ENCODE assay signal across 31 cellular contexts in the genomic region with DNA sequence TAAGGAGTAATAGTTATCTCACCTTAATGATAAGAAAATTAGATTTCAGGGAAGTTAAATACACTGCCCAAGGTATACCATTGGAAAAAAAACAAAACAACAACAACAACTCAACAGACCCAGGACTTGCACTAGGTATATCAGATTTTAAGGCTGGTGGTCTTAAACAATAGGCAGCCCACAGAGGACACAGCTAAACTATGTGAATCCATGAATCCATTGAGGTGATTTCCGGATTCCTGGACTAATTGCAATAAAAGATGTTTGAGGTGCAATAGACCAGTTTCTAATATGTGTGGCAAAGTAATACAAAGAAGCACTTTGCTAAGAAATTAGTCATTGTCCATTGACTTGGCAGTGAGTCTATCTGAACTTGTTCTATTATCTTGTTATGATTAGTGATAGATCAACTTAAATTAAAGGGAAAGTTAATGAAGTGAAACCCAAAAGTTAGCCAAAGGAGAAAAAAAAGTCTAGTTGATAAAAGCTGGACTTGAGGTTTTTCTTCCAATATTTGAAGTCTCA.
"Had no signal": no experiment of that assay in that cellular context is flagged by ENCODE, and none has a peak within 500 bp of the region (broad histone marks: within the 10 kb centered on the region; RNA-seq: fewer than 3 reads in every experiment).

No MANE protein-coding gene starts in this region.

- ATAC-seq: activated CD4-positive, alpha-beta T cell treated with anti-CD3 and anti-CD28 coated beads for 36 hours; activated CD8-positive, alpha-beta memory T cell treated with anti-CD3 and anti-CD28 coated beads, Interleukin-2, amount 10 ng/mL, durations not matched to agents 7 days and 5 days; activated CD8-positive, alpha-beta T cell treated with anti-CD3 and anti-CD28 coated beads, Interleukin-2, amount 10 ng/mL, durations not matched to agents 7 days and 5 days; activated naive CD8-positive, alpha-beta T cell treated with anti-CD3 and anti-CD28 coated beads, Interleukin-2, amount 50 U/mL, for 24 hours; body of pancreas; heart left ventricle had no signal

- H3K4me3 ChIP-seq: adrenal gland, body of pancreas, cardiac muscle cell, colonic mucosa, esophagus squamous epithelium, heart left ventricle had no signal

- H3K36me3 ChIP-seq: adrenal gland, cardiac muscle cell, colonic mucosa, esophagus squamous epithelium, heart left ventricle had no signal

- DNase-seq: activated CD4-positive, alpha-beta memory T cell treated with anti-CD3 and anti-CD28 coated beads for 36 hours; activated CD4-positive, alpha-beta T cell treated with anti-CD3 and anti-CD28 coated beads for 36 hours; activated CD4-positive, alpha-beta T cell treated with anti-CD3 and anti-CD28 coated beads, Interleukin-2, amount 10 ng/mL, durations not matched to agents 24 days and 14 days; activated CD4-positive, CD25-positive, alpha-beta regulatory T cell; activated CD4-positive, CD25-positive, alpha-beta regulatory T cell treated with anti-CD3 and anti-CD28 coated beads, Interleukin-2, amount 50 U/mL, for 72 hours; activated CD8-positive, alpha-beta memory T cell treated with anti-CD3 and anti-CD28 coated beads, Interleukin-2, amount 10 ng/mL, durations not matched to agents 7 days and 5 days; activated CD8-positive, alpha-beta memory T cell treated with anti-CD3 and anti-CD28 coated beads, Interleukin-2, amount 50 U/mL, for 4 hours; activated CD8-positive, alpha-beta T cell treated with anti-CD3 and anti-CD28 coated beads, Interleukin-2, amount 10 ng/mL, durations not matched to agents 7 days and 5 days; activated effector memory CD4-positive, alpha-beta T cell treated with anti-CD3 and anti-CD28 coated beads, Interleukin-2, amount 50 U/mL, for 16 hours; activated naive CD4-positive, alpha-beta T cell treated with anti-CD3 and anti-CD28 coated beads for 36 hours; activated naive CD8-positive, alpha-beta T cell treated with anti-CD3 and anti-CD28 coated beads for 36 hours; activated naive CD8-positive, alpha-beta T cell treated with anti-CD3 and anti-CD28 coated beads, Interleukin-2, amount 50 U/mL, for 24 hours; activated T-cell treated with anti-CD3 and anti-CD28 coated beads, Interleukin-2, amount 50 U/mL, for 1 hour; activated T-cell treated with anti-CD3 and anti-CD28 coated beads, Interleukin-2, amount 50 U/mL, for 48 hours; adrenal gland; amygdala; aorta; body of pancreas; central memory CD4-positive, alpha-beta T cell; cerebellar nuclear complex; colonic mucosa; effector CD8-positive, alpha-beta T cell; esophagus squamous epithelium; foreskin melanocyte; glutamatergic neuron; heart left ventricle; T-helper 2 cell had no signal

- FAIRE-seq: endometrium, endothelial cell of umbilical vein had no signal

- H3K9me3 ChIP-seq: adrenal gland, body of pancreas, colonic mucosa had no signal

- H3K27me3 ChIP-seq: adrenal gland, body of pancreas, cardiac muscle cell, colonic mucosa, esophagus squamous epithelium, heart left ventricle had no signal

- H3K27ac ChIP-seq: adrenal gland, body of pancreas, cardiac muscle cell, colonic mucosa, epithelial cell of prostate, esophagus squamous epithelium, heart left ventricle had no signal

- H3K4me1 ChIP-seq: adrenal gland, body of pancreas, colonic mucosa, esophagus squamous epithelium had no signal
